ENCODE assay signal across 8 cellular contexts in the genomic region with DNA sequence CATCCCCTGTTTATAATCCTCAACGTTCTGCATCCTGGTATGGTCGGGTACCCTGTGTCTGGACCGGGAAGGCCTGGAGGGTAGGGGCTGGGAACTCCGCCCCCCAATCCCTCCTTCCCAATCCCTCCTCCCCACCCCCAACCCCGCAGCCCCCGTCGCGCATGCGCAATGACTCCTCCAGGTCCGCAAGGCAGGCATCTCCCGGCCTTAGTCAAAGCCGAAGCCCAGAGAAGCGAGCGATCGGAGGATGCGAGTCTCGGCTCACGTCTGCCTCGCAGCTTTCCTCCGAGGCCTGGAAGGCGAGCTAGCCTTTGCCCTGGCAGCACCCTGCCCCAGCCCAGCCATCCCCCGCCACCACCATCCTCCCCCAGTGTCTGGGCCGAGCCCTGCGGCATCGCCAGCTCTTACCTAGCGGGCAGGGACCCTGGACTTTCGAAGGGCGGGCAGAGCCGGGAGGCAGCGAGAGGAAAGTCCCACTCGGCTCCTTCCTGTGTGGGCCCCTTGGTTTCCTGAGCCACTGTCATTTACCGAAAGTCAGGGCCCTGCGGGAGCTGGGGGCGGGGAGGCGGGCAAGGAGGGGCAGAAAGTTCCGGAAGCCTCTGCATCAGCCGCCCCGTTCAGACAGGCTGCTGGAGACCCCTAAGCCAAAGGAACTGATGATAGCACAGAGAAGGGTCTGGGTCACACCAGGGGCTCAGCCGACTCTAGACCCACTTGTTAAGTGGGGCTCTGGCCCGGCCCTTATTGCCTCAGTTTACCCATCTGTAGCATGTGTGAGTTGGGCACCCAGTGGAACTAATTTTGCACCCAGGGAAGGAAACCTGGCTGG. TPM values are rescaled to one million over a fixed set of nuclear protein-coding genes. Genes with fewer than 3 reads are reported as not detected.
DNase-seq lines count a peak whose midpoint lies in the region; TF ChIP-seq lines count a peak whose summit lies in the region.

A gene (minus strand): TSS at position 445 of the 829 bp plus-strand sequence. CDS start 3,565 bp downstream, outside the sequence.

- peak within 1 kb of the TSS; percentile 76 for H4K8ac ChIP-seq in trophoblast cell (ENCODE audit: low read depth, low read length)

- H2AK5ac ChIP-seq in trophoblast cell (ENCODE audit: low read length), result no peak within 1 kb of the TSS

- peak within 1 kb of the TSS; percentile 84 for H3K4me3 ChIP-seq in DOHH2 (ENCODE audit: low read length)
- peak within 1 kb of the TSS; percentile 36 for H3K4me3 ChIP-seq in SJSA1
- H3K4me3 ChIP-seq in trophoblast cell (ENCODE audit: low read depth, low read length), result no peak within 1 kb of the TSS
- peak within 1 kb of the TSS; percentile 85 for H3K4me3 ChIP-seq in thymus (ENCODE audit: low read length)

- TF ChIP-seq CTCF in DOHH2 (IDR thresholded peaks at IDR 0.05; ENCODE audit: low read depth, low read length, poor library complexity, severe bottlenecking), result no peak

- H3K79me1 ChIP-seq in trophoblast cell (ENCODE audit: low read length), result no peaks in the 10 kb centered on the region

- no peaks in the 10 kb centered on the region for H3K9me3 Mint-ChIP-seq in activated naive CD4-positive, alpha-beta T cell treated with anti-CD3 and anti-CD28 coated beads for 36 hours

- peaks cover 70% of the 10 kb centered on the region for H3K4me1 Mint-ChIP-seq in activated naive CD4-positive, alpha-beta T cell treated with anti-CD3 and anti-CD28 coated beads for 36 hours (ENCODE audit: low read depth)

- H2BK12ac ChIP-seq in trophoblast cell (ENCODE audit: low read length), result no peak within 1 kb of the TSS

- WGBS in trophoblast cell (ENCODE audit: extremely low coverage, insufficient coverage, insufficient read length), result no CpG with 5 or more reads among the region's 40 CpGs
- WGBS in thymus, result under 1% methylated on average over 40 of the region's 40 CpGs

- H3K4me2 ChIP-seq in DOHH2 (ENCODE audit: low read length) (peak within 1 kb of the TSS; percentile 97), trophoblast cell (ENCODE audit: low read length) (peak within 1 kb of the TSS; percentile 46)

- H3K79me2 ChIP-seq in DOHH2 (ENCODE audit: control insufficient read depth, low read length) (no peaks in the 10 kb centered on the region), trophoblast cell (ENCODE audit: control insufficient read depth, insufficient read depth, low read length, poor library complexity) (no peaks in the 10 kb centered on the region)

- no peak within 1 kb of the TSS for H3K14ac ChIP-seq in trophoblast cell (ENCODE audit: low read length)

- no peak within 1 kb of the TSS for H2BK120ac ChIP-seq in trophoblast cell (ENCODE audit: insufficient read depth, low read length, poor library complexity)

- H3K27ac ChIP-seq in DOHH2 (ENCODE audit: low read depth, low read length) (peak within 1 kb of the TSS; percentile 67), SJSA1 (peak within 1 kb of the TSS; percentile 72), trophoblast cell (ENCODE audit: low read depth, low read length) (no peak within 1 kb of the TSS), thymus (ENCODE audit: low read depth) (peak within 1 kb of the TSS; percentile 98)

- H2AFZ ChIP-seq in trophoblast cell (ENCODE audit: insufficient read depth, low read length, poor library complexity), result peak within 1 kb of the TSS; percentile 48

- H3K4me3 Mint-ChIP-seq in activated naive CD4-positive, alpha-beta T cell treated with anti-CD3 and anti-CD28 coated beads for 36 hours, result peak within 1 kb of the TSS; percentile 94

- H4K20me1 ChIP-seq in DOHH2 (ENCODE audit: control insufficient read depth, insufficient read depth, low read depth, low read length), result no peaks in the 10 kb centered on the region

- no peak within 1 kb of the TSS for H4K12ac ChIP-seq in trophoblast cell (ENCODE audit: low read depth, low read length)

- H4K91ac ChIP-seq in trophoblast cell (ENCODE audit: low read depth, low read length), result no peak within 1 kb of the TSS

- H3K4ac ChIP-seq in trophoblast cell (ENCODE audit: low read depth, low read length), result no peak within 1 kb of the TSS

- DNase-seq in HCEC 1CT (peak; percentile 29), SJSA1 (ENCODE audit: low read depth in 1 of 2, low spot score in 2 of 2) (peak in 1 of 2 experiments; percentile 87), head of caudate nucleus (peak; percentile 21 to 84 (median 67)), trophoblast cell (peak in 1 of 2 donors; percentile 29), cerebellar nuclear complex (lab: John Stamatoyannopoulos, UW) (no peak)
- peak; percentile 97 for DNase-seq in activated naive CD4-positive, alpha-beta T cell treated with anti-CD3 and anti-CD28 coated beads for 36 hours

- H3K9me2 ChIP-seq in DOHH2 (replicated peaks; ENCODE audit: control insufficient read depth, low read length), result no peaks in the 10 kb centered on the region

- H3K23ac ChIP-seq in trophoblast cell (ENCODE audit: low read length), result no peak within 1 kb of the TSS

- no peak within 1 kb of the TSS for H3K18ac ChIP-seq in trophoblast cell (ENCODE audit: low read length)

- H3K27ac Mint-ChIP-seq in activated naive CD4-positive, alpha-beta T cell treated with anti-CD3 and anti-CD28 coated beads for 36 hours, result peak within 1 kb of the TSS; percentile 94

- H3K27me3 ChIP-seq in DOHH2 (ENCODE audit: control insufficient read depth, low read length) (no peaks in the 10 kb centered on the region), SJSA1 (replicated peaks) (no peaks in the 10 kb centered on the region), trophoblast cell (ENCODE audit: insufficient read depth, low read length) (peaks cover 4% of the 10 kb centered on the region), thymus (ENCODE audit: control insufficient read depth, insufficient read depth) (no peaks in the 10 kb centered on the region)

- peaks cover 11% of the 10 kb centered on the region; the same call in 1 of the 2 replicates for H3F3A ChIP-seq in DOHH2 (ENCODE audit: control insufficient read depth, insufficient read depth)

- no peaks in the 10 kb centered on the region for H3K27me3 Mint-ChIP-seq in activated naive CD4-positive, alpha-beta T cell treated with anti-CD3 and anti-CD28 coated beads for 36 hours (ENCODE audit: low read depth)

- H3K9me3 ChIP-seq in DOHH2 (ENCODE audit: control insufficient read depth, insufficient read depth, low read length) (no peaks in the 10 kb centered on the region), SJSA1 (replicated peaks) (no peaks in the 10 kb centered on the region), trophoblast cell (ENCODE audit: insufficient read depth, low read depth, low read length) (peaks cover 3% of the 10 kb centered on the region), thymus (ENCODE audit: control insufficient read depth) (no peaks in the 10 kb centered on the region)

- H3K4me1 ChIP-seq in DOHH2 (ENCODE audit: control insufficient read depth, low read length) (peaks cover 35% of the 10 kb centered on the region), SJSA1 (replicated peaks) (peaks cover 20% of the 10 kb centered on the region), trophoblast cell (ENCODE audit: control insufficient read depth in 1 of 2, insufficient read depth in 2 of 2, low read length in 2 of 2) (peaks cover 0 to 5% of the 10 kb centered on the region in 2 experiments), thymus (ENCODE audit: control insufficient read depth, insufficient read depth, low read length) (peaks cover 11% of the 10 kb centered on the region)

- H3K36me3 ChIP-seq in DOHH2 (ENCODE audit: control insufficient read depth, low read length), result no peaks in the 10 kb centered on the region
- H3K36me3 ChIP-seq in SJSA1, result no peaks in the 10 kb centered on the region
- H3K36me3 ChIP-seq in trophoblast cell (ENCODE audit: control insufficient read depth in 1 of 2, insufficient read depth in 2 of 2, low read length in 2 of 2), result no peaks in the 10 kb centered on the region
- peaks cover 11% of the 10 kb centered on the region for H3K36me3 ChIP-seq in thymus (ENCODE audit: control insufficient read depth, insufficient read depth)

- intact Hi-C loops in activated naive CD4-positive, alpha-beta T cell treated with anti-CD3 and anti-CD28 coated beads for 36 hours (cut with micrococcal nuclease), result loop anchor here (2.0 kb wide), 1 partner anchor 51 kb away; no protein-coding TSS in a partner anchor
- intact Hi-C loops in head of caudate nucleus (cut with DNase I), result no loop called here

- no peak within 1 kb of the TSS for H2BK5ac ChIP-seq in trophoblast cell (ENCODE audit: low read depth, low read length, poor library complexity)

- peaks cover 40% of the 10 kb centered on the region for H3K36me3 Mint-ChIP-seq in activated naive CD4-positive, alpha-beta T cell treated with anti-CD3 and anti-CD28 coated beads for 36 hours (ENCODE audit: low read depth)

- CTCF ChIA-PET in activated naive CD4-positive, alpha-beta T cell treated with anti-CD3 and anti-CD28 coated beads for 36 hours (lab: Charles Lee), result interaction anchor here (0.6 to 0.9 kb wide), 4 partner anchors 8 to 746 kb away, joined by 3 to 4 read pairs (median 4); a partner anchor contains a TSS

- no peak within 1 kb of the TSS for H3K9ac ChIP-seq in trophoblast cell (ENCODE audit: low read length)

RNA-seq across cellular contexts. Expression of the gene that starts here (rescaled TPM):
- 5.4 and 6.9 TPM in 2 replicates for total RNA-seq in SJSA1 (2014; rRNA removed; shearing (Covaris generic))
- 100 to 1,000 TPM; 231 to 235 TPM for total RNA-seq in activated naive CD4-positive, alpha-beta T cell treated with anti-CD3 and anti-CD28 coated beads for 36 hours
- polyA plus RNA-seq in trophoblast cell (2013), result 0.26 and 0.29 TPM in 2 replicates
- 50.4 TPM for polyA plus RNA-seq in thymus

Comparison
In these comparisons a context has a peak if more than half of its experiments do, and no peak if none do; other contexts are left out.
1. RNA of the gene that starts here (total RNA-seq): 231 to 235 TPM in activated naive CD4-positive, alpha-beta T cell treated with anti-CD3 and anti-CD28 coated beads for 36 hours; 5.4 to 6.9 TPM in SJSA1; every median in the first group is over 10 times any median in the second.
2. DNase-seq: peak in HCEC 1CT (single experiment), activated naive CD4-positive, alpha-beta T cell treated with anti-CD3 and anti-CD28 coated beads for 36 hours (single experiment) and head of caudate nucleus (42 of 42); none in cerebellar nuclear complex (0 of 2).